ENCODE assay signal across 14 cellular contexts in genomic region chr6:112841553-112842337, GRCh38.
DNase-seq lines count a peak whose midpoint lies in the region; ATAC-seq, FAIRE-seq and TF ChIP-seq lines count a peak whose summit lies in the region.
"Had no signal": no experiment of that assay in that cellular context is flagged by ENCODE, and none has a peak within 500 bp of the region (broad histone marks: within the 10 kb centered on the region; RNA-seq: fewer than 3 reads in every experiment).

No MANE protein-coding gene starts in this region.

- no peak overlapping the region for H3K9ac ChIP-seq in GM12878 (ENCODE audit: control insufficient read depth, insufficient read depth, low read length)

- 3% methylated on average over 4 of the region's 4 CpGs for WGBS in GM12878 (ENCODE audit: insufficient coverage, insufficient replicate concordance, low lambda C conversion rate, missing lambda C conversion rate)
- WGBS in transverse colon (ENCODE audit: low coverage in 1 of 2), 2 donors: 76 to 81% methylated on average over 4 of the region's 4 CpGs

- H3K27me3 ChIP-seq in GM12878 (replicated peaks in 1 of 2; ENCODE audit: control insufficient read depth in 2 of 2, insufficient read depth in 2 of 2, low read length in 1 of 2) (no peaks in the 10 kb centered on the region), transverse colon (no peaks in the 10 kb centered on the region)
- H3K27me3 ChIP-seq: cardiac muscle cell had no signal

- H3K4me1 ChIP-seq in GM12878 (ENCODE audit: control insufficient read depth, insufficient read depth, low read length): peaks cover 14% of the 10 kb centered on the region
- no peaks in the 10 kb centered on the region for H3K4me1 ChIP-seq in transverse colon

- TF ChIP-seq POLR2A in GM12878 (IDR thresholded peaks at IDR 0.05; ENCODE audit: low read depth, low read length) (no peak), transverse colon (IDR thresholded peaks at IDR 0.05) (no peak)

- BruUV-seq in GM12878 (replicated peaks; lab: Mats Ljungman, UMichigan): no TSS peak

- peak; percentile 9 for DNase-seq in GM12878 (ENCODE audit: low read depth, low spot score)
- no peak for DNase-seq in transverse colon
- DNase-seq in NCI-H748 (lab: John Stamatoyannopoulos, UW; ENCODE audit: unreplicated experiment): no peak
- no peak for DNase-seq in SK-N-DZ (ENCODE audit: low spot score)
- DNase-seq: activated naive CD4-positive, alpha-beta T cell treated with anti-CD3 and anti-CD28 coated beads for 36 hours; NCI-H187; retina; SHP77 had no signal

- RAD21 ChIA-PET in GM12878 (lab: Charles Lee; ENCODE audit: unreplicated experiment): interaction anchor here (0.8 to 2.2 kb wide), 5 partner anchors 9 to 1037 kb away, joined by 3 to 10 read pairs (median 4); no protein-coding TSS in a partner anchor

- H3K79me2 ChIP-seq in GM12878 (ENCODE audit: control insufficient read depth, insufficient read depth, low read length): no peaks in the 10 kb centered on the region

- no peaks in the 10 kb centered on the region for H3K9me3 ChIP-seq in GM12878 (replicated peaks; ENCODE audit: control insufficient read depth, insufficient read depth, low read length)
- H3K9me3 ChIP-seq in transverse colon: no peaks in the 10 kb centered on the region

- H3K27ac ChIP-seq in GM12878 (ENCODE audit: control insufficient read depth, insufficient read depth): peak overlapping the region; percentile 24; the same call in 1 of the 2 replicates
- no peak overlapping the region for H3K27ac ChIP-seq in transverse colon
- H3K27ac ChIP-seq: cardiac muscle cell had no signal

- in situ Hi-C loops in GM12878 (cut with MboI) (no loop called here), transverse colon (cut with MboI; ENCODE audit: low pct_ligation_motif_present in 1 of 4, low pct_unique_long_range_greater_than_20kb in 1 of 4, low sequenced_read_pairs in 3 of 4) (no loop called here)

- no peaks in the 10 kb centered on the region for H4K20me1 ChIP-seq in GM12878 (ENCODE audit: control insufficient read depth, insufficient read depth)

- H3K36me3 ChIP-seq in GM12878 (ENCODE audit: control insufficient read depth in 2 of 2, insufficient read depth in 2 of 2, low read length in 1 of 2) (no peaks in the 10 kb centered on the region), transverse colon (no peaks in the 10 kb centered on the region)
- H3K36me3 ChIP-seq: cardiac muscle cell had no signal

- H2AFZ ChIP-seq in GM12878 (ENCODE audit: control insufficient read depth, low read depth, low read length): peak overlapping the region; percentile 63; the same call in 1 of the 2 replicates

- no peak for TF ChIP-seq RAD21 in GM12878 (IDR thresholded peaks at IDR 0.05; ENCODE audit: insufficient read depth, low read depth, low read length)

- CTCF ChIA-PET in GM12878 (lab: Yijun Ruan, JAX): interaction anchor here (0.6 to 1.2 kb wide), 5 partner anchors 23 to 1067 kb away, joined by 3 to 5 read pairs (median 3); no protein-coding TSS in a partner anchor

- TF ChIP-seq EP300 in GM12878 (IDR thresholded peaks at IDR 0.05; ENCODE audit: borderline replicate concordance in 1 of 2, control insufficient read depth in 1 of 2, low read depth in 2 of 2, low read length in 2 of 2) (no peak), transverse colon (IDR thresholded peaks at IDR 0.05; ENCODE audit: low read depth) (no peak)

- intact Hi-C loops in GM12878 (cut with micrococcal nuclease; ENCODE audit: unreplicated experiment): no loop called here
- intact Hi-C loops in transverse colon (cut with DNase I; ENCODE audit: low total_unique reads): no loop called here

- H3K4me3 ChIP-seq in GM12878: no peak overlapping the region
- no peak overlapping the region for H3K4me3 ChIP-seq in transverse colon
- H3K4me3 ChIP-seq: cardiac muscle cell had no signal

- FAIRE-seq in GM12878 (lab: Jason Lieb, UNC): no peak
- FAIRE-seq: TTC549 had no signal

- SMC1A ChIA-PET in GM12878 (lab: Charles Lee; ENCODE audit: uncharacterized antibody, unreplicated experiment): interaction anchor here (0.8 to 2.2 kb wide), 12 partner anchors 9 to 1063 kb away, joined by 3 to 8 read pairs (median 4); no protein-coding TSS in a partner anchor

- no peak for TF ChIP-seq CTCF in GM12878 (IDR thresholded peaks at IDR 0.05 in 2 of 3, conservative IDR thresholded peaks at IDR 0.05 in 1 of 3; ENCODE audit: control insufficient read depth in 2 of 3, extremely low read depth in 1 of 3, insufficient read depth in 1 of 3, low read depth in 3 of 3, low read length in 3 of 3)
- TF ChIP-seq CTCF in transverse colon (IDR thresholded peaks at IDR 0.05): no peak

- POLR2A ChIA-PET in GM12878 (lab: Charles Lee): interaction anchor here (1.0 to 1.1 kb wide), 2 partner anchors 15 to 18 kb away, joined by 3 to 5 read pairs; no protein-coding TSS in a partner anchor

- ATAC-seq in GM18498 (IDR thresholded peaks at IDR 0.05; ENCODE audit: unreplicated experiment) (peak; percentile 80), GM21515 (IDR thresholded peaks at IDR 0.05; ENCODE audit: unreplicated experiment) (peak; percentile 70), HG03066 (IDR thresholded peaks at IDR 0.05; ENCODE audit: low read depth, unreplicated experiment) (peak; percentile 58), GM12878 (peak; percentile 69), GM19467 (IDR thresholded peaks at IDR 0.05; ENCODE audit: unreplicated experiment) (no peak)

- peak overlapping the region; percentile 54; the same call in 1 of the 2 replicates for H3K4me2 ChIP-seq in GM12878 (ENCODE audit: control insufficient read depth, insufficient read depth)

TF ChIP-seq in GM12878, 131 proteins besides CTCF, POLR2A, EP300 and RAD21:
- no peak for TF ChIP-seq YY1 (IDR thresholded peaks at IDR 0.05; ENCODE audit: low read depth, low read length)
- TF ChIP-seq CHD1 (IDR thresholded peaks at IDR 0.05; ENCODE audit: low read depth, low read length): no peak
- no peak for TF ChIP-seq NR2C2 (IDR thresholded peaks at IDR 0.05; ENCODE audit: borderline replicate concordance, control insufficient read depth, insufficient read length, low read depth)
- no peak for TF ChIP-seq CREM (IDR thresholded peaks at IDR 0.05; ENCODE audit: low read depth)
- no peak for TF ChIP-seq USF2 (IDR thresholded peaks at IDR 0.05; ENCODE audit: borderline replicate concordance, low read depth, low read length)
- no peak for TF ChIP-seq HSF1 (IDR thresholded peaks at IDR 0.05; ENCODE audit: low read depth, low read length)
- TF ChIP-seq NFXL1 (IDR thresholded peaks at IDR 0.05; ENCODE audit: borderline replicate concordance): no peak
- TF ChIP-seq PKNOX1 (IDR thresholded peaks at IDR 0.05): no peak
- no peak for TF ChIP-seq SMAD5 (IDR thresholded peaks at IDR 0.05; ENCODE audit: low read depth)
- no peak for TF ChIP-seq IRF3 (IDR thresholded peaks at IDR 0.05)
- TF ChIP-seq STAT3 (IDR thresholded peaks at IDR 0.05; ENCODE audit: low read depth, low read length): no peak
- TF ChIP-seq SMC3 (IDR thresholded peaks at IDR 0.05; ENCODE audit: borderline replicate concordance, low read length): no peak
- TF ChIP-seq EED (IDR thresholded peaks at IDR 0.05; ENCODE audit: low read depth): no peak
- TF ChIP-seq NFYA (IDR thresholded peaks at IDR 0.05; ENCODE audit: borderline replicate concordance, low read depth, low read length): no peak
- no peak for TF ChIP-seq YBX1 (IDR thresholded peaks at IDR 0.05)
- no peak for TF ChIP-seq CEBPB (IDR thresholded peaks at IDR 0.05; ENCODE audit: borderline replicate concordance in 1 of 2, low read depth in 2 of 2, low read length in 2 of 2)
- no peak for TF ChIP-seq EZH2 (IDR thresholded peaks at IDR 0.05; ENCODE audit: borderline replicate concordance, control insufficient read depth, low read depth, low read length)
- TF ChIP-seq SMAD1 (IDR thresholded peaks at IDR 0.05; ENCODE audit: low read depth, partially characterized antibody): no peak
- TF ChIP-seq RELA (IDR thresholded peaks at IDR 0.05; ENCODE audit: borderline replicate concordance, partially characterized antibody): no peak
